In genomic region chr5:127022846-127023245, GRCh38 we compare ENCODE assay signal across 30 cellular contexts. TPM values are rescaled to one million over a fixed set of nuclear protein-coding genes. Genes with fewer than 3 reads are reported as not detected.
"Had no signal": no experiment of that assay in that cellular context is flagged by ENCODE, and none has a peak within 500 bp of the region (broad histone marks: within the 10 kb centered on the region; RNA-seq: fewer than 3 reads in every experiment).

No MANE protein-coding gene starts in this region.

- H3K27me3 ChIP-seq: adrenal gland, ascending aorta, breast epithelium, cardiac muscle cell, colonic mucosa had no signal

- H3K4me1 ChIP-seq: ascending aorta, breast epithelium, colonic mucosa had no signal

- FAIRE-seq: frontal cortex, TTC549 had no signal

- H3K36me3 ChIP-seq: adrenal gland, ascending aorta, breast epithelium, cardiac muscle cell, colonic mucosa had no signal

- H3K9me3 ChIP-seq: adrenal gland, ascending aorta, breast epithelium, colonic mucosa had no signal

- DNase-seq: activated CD4-positive, alpha-beta memory T cell treated with anti-CD3 and anti-CD28 coated beads for 36 hours; activated CD4-positive, alpha-beta T cell treated with anti-CD3 and anti-CD28 coated beads for 1 hour; activated CD4-positive, alpha-beta T cell treated with anti-CD3 and anti-CD28 coated beads for 48 hours; activated CD8-positive, alpha-beta memory T cell treated with anti-CD3 and anti-CD28 coated beads, Interleukin-2, amount 10 ng/mL, durations not matched to agents 7 days and 5 days; activated CD8-positive, alpha-beta memory T cell treated with anti-CD3 and anti-CD28 coated beads, Interleukin-2, amount 50 U/mL, for 4 hours; activated CD8-positive, alpha-beta T cell treated with anti-CD3 and anti-CD28 coated beads, Interleukin-2, amount 10 ng/mL, durations not matched to agents 7 days and 5 days; activated effector memory CD4-positive, alpha-beta T cell treated with anti-CD3 and anti-CD28 coated beads, Interleukin-2, amount 50 U/mL, for 16 hours; activated naive CD4-positive, alpha-beta T cell treated with anti-CD3 and anti-CD28 coated beads for 36 hours; activated naive CD8-positive, alpha-beta T cell treated with anti-CD3 and anti-CD28 coated beads for 36 hours; activated naive CD8-positive, alpha-beta T cell treated with anti-CD3 and anti-CD28 coated beads, Interleukin-2, amount 50 U/mL, for 24 hours; activated T-cell treated with anti-CD3 and anti-CD28 coated beads, Interleukin-2, amount 50 U/mL, for 1 hour; activated T-cell treated with anti-CD3 and anti-CD28 coated beads, Interleukin-2, amount 50 U/mL, for 48 hours; adrenal gland; amygdala; central memory CD4-positive, alpha-beta T cell; cerebellar nuclear complex; colonic mucosa; effector memory CD4-positive, alpha-beta T cell; endodermal cell; foreskin fibroblast; head of caudate nucleus; T-helper 2 cell had no signal

- H3K27ac ChIP-seq: adrenal gland, ascending aorta, breast epithelium, cardiac muscle cell, colonic mucosa, VCaP had no signal

- H3K4me3 ChIP-seq: adrenal gland, ascending aorta, breast epithelium, cardiac muscle cell, colonic mucosa had no signal

- ATAC-seq: activated CD8-positive, alpha-beta memory T cell treated with anti-CD3 and anti-CD28 coated beads, Interleukin-2, amount 10 ng/mL, durations not matched to agents 7 days and 5 days; activated CD8-positive, alpha-beta T cell treated with anti-CD3 and anti-CD28 coated beads, Interleukin-2, amount 10 ng/mL, durations not matched to agents 7 days and 5 days; activated naive CD8-positive, alpha-beta T cell treated with anti-CD3 and anti-CD28 coated beads, Interleukin-2, amount 50 U/mL, for 24 hours; esophagus mucosa; WTC11 had no signal

RNA-seq across cellular contexts. Expression of gene C5orf63, which starts 50.5 kb away (rescaled TPM):
- total RNA-seq: ascending aorta had no signal
